Comparison of ENCODE assay signal across 1 cellular context in the genomic region with DNA sequence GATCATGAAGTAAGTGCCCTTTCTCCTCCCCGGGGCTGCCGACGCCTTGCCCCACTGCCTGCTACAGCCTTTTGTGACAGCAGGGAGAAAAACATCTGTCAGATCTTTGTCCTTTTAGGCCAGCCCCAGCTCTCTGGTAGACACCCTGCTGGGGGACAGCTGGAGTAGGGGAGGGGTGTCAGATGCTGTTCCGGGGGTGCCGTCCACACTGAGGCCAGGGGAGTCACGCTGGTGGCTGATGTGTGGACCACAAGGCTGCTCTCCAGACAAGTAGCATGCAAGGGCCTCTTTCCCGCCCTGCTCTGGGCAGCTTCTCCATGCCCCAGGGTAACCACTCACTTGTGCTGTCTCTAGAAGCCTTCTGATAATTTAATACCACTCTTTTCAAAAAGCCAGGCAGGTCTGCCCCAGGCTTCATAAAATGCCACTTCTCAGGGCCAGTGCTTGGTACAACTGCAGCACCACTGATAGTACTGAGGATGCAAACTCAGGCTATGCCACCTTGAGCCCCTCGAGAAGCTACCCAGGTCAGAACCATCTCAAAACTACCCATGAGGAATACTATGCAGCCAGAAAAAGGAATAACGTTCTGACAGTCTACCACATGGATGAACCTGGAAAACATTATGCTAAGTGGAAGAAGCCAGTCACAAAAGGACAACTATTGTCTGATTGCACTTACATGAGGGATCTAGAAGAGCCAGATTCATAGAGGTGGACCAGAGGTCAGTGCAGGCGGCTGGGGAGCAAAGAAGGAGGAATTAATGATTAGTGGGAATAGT.
TF ChIP-seq lines count a peak whose summit lies in the region.

No MANE protein-coding gene starts in this region.

TF ChIP-seq in K562, 482 proteins besides CTCF, POLR2A, EP300 and RAD21:
- TF ChIP-seq PTBP1 (IDR thresholded peaks at IDR 0.05; ENCODE audit: low read depth, low read length) (no peak), ZNF146 (CRISPR knock-in tag; IDR thresholded peaks at IDR 0.05; ENCODE audit: unreplicated experiment) (peak; percentile 25)
